In genomic region chr1:12005488-12006166, GRCh38 we compare ENCODE assay signal across 22 cellular contexts. TPM values are rescaled to one million over a fixed set of nuclear protein-coding genes. Genes with fewer than 3 reads are reported as not detected.
A peak's percentile ranks its signal among the peaks of the same experiment; 100 is the strongest.
DNase-seq lines count a peak whose midpoint lies in the region; ATAC-seq and TF ChIP-seq lines count a peak whose summit lies in the region.
"Had no signal": no experiment of that assay in that cellular context is flagged by ENCODE, and none has a peak within 500 bp of the region (broad histone marks: within the 10 kb centered on the region; RNA-seq: fewer than 3 reads in every experiment).

No MANE protein-coding gene starts in this region.

- H3K27me3 ChIP-seq in heart left ventricle = no peaks in the 10 kb centered on the region
- H3K27me3 ChIP-seq: SJSA1, upper lobe of right lung had no signal

- no peaks in the 10 kb centered on the region for H3K9me3 Mint-ChIP-seq in endothelial cell (ENCODE audit: unreplicated experiment)
- H3K9me3 Mint-ChIP-seq in stimulated activated naive B cell treated with anti-CD40 and anti-IgM and Interleukin-4, amounts not matched to agents 10 μg/mL and 1 μg/mL and 100 μg/mL, for 72 hours = no peaks in the 10 kb centered on the region
- no peaks in the 10 kb centered on the region for H3K9me3 Mint-ChIP-seq in activated T-cell treated with anti-CD3 and anti-CD28 coated beads, Interleukin-2, amount 50 U/mL, for 72 hours
- H3K9me3 Mint-ChIP-seq: activated CD4-positive, alpha-beta T cell treated with anti-CD3 and anti-CD28 coated beads, Interleukin-2, amount 10 ng/mL, durations not matched to agents 24 days and 14 days; dendritic cell treated with granulocyte-macrophage colony-stimulating factor and Interleukin-4, amounts not matched to agents 40 ng/mL and 50 ng/mL, for 4 days had no signal

- H3K4me1 Mint-ChIP-seq in endothelial cell (ENCODE audit: unreplicated experiment) = no peaks in the 10 kb centered on the region
- H3K4me1 Mint-ChIP-seq in stimulated activated naive B cell treated with anti-CD40 and anti-IgM and Interleukin-4, amounts not matched to agents 10 μg/mL and 1 μg/mL and 100 μg/mL, for 72 hours = peaks cover 0 to 11% of the 10 kb centered on the region in 2 donors
- peaks cover 25% of the 10 kb centered on the region for H3K4me1 Mint-ChIP-seq in activated T-cell treated with anti-CD3 and anti-CD28 coated beads, Interleukin-2, amount 50 U/mL, for 72 hours (ENCODE audit: low read depth)

- H3K4me3 ChIP-seq in heart left ventricle (no peak overlapping the region), lower leg skin (ENCODE audit: low read depth, poor library complexity, severe bottlenecking) (no peak overlapping the region)
- H3K4me3 ChIP-seq: SJSA1, upper lobe of right lung had no signal

- H3K4me1 ChIP-seq in heart left ventricle = peaks cover 0 to 28% (median 0%) of the 10 kb centered on the region in 12 donors
- H3K4me1 ChIP-seq: SJSA1, upper lobe of right lung had no signal

- intact Hi-C loops in heart left ventricle (cut with DNase I) = no loop called here
- intact Hi-C loops in left ventricle myocardium superior (cut with micrococcal nuclease) = no loop called here
- intact Hi-C loops in lower leg skin (cut with DNase I; ENCODE audit: low total_unique reads) = no loop called here

- H3K36me3 ChIP-seq in heart left ventricle = peaks cover 11 to 93% (median 88%) of the 10 kb centered on the region in 9 donors

- TF ChIP-seq CTCF in heart left ventricle (IDR thresholded peaks at IDR 0.05) (no peak), RWPE1 (conservative IDR thresholded peaks at IDR 0.05; ENCODE audit: low read depth) (no peak), endothelial cell (IDR thresholded peaks at IDR 0.05; ENCODE audit: unreplicated experiment) (no peak), lower leg skin (IDR thresholded peaks at IDR 0.05) (no peak)

- TF ChIP-seq POLR2A in heart left ventricle (IDR thresholded peaks at IDR 0.05) (no peak), lower leg skin (IDR thresholded peaks at IDR 0.05) (no peak)

- H3K27ac ChIP-seq in heart left ventricle (peak overlapping the region in 6 of 12 donors; percentile 4 to 60 (median 25)), RWPE1 (0 out of 2 replicates have a peak overlapping the region, but pooled peaks have one; percentile 12)
- H3K27ac ChIP-seq: SJSA1, upper lobe of right lung had no signal

- WGBS in heart left ventricle, 4 donors = 58 to 76% (median 65%) methylated on average over 7 to 9 of the region's 9 CpGs
- WGBS in lower leg skin, 2 donors = 81% methylated on average over 9 of the region's 9 CpGs

- CTCF ChIA-PET in RWPE1 (lab: Yijun Ruan, JAX) = no interaction called here

- H3K9me3 ChIP-seq in heart left ventricle = no peaks in the 10 kb centered on the region
- H3K9me3 ChIP-seq: SJSA1, upper lobe of right lung had no signal

- H3K27ac Mint-ChIP-seq in endothelial cell (ENCODE audit: unreplicated experiment) = no peak overlapping the region
- peak overlapping the region; percentile 65 for H3K27ac Mint-ChIP-seq in stimulated activated naive B cell treated with anti-CD40 and anti-IgM and Interleukin-4, amounts not matched to agents 10 μg/mL and 1 μg/mL and 100 μg/mL, for 72 hours
- no peak overlapping the region for H3K27ac Mint-ChIP-seq in activated T-cell treated with anti-CD3 and anti-CD28 coated beads, Interleukin-2, amount 50 U/mL, for 72 hours
- H3K27ac Mint-ChIP-seq: activated CD4-positive, alpha-beta T cell treated with anti-CD3 and anti-CD28 coated beads, Interleukin-2, amount 10 ng/mL, durations not matched to agents 24 days and 14 days; dendritic cell treated with granulocyte-macrophage colony-stimulating factor and Interleukin-4, amounts not matched to agents 40 ng/mL and 50 ng/mL, for 4 days had no signal

- H3K27me3 Mint-ChIP-seq in endothelial cell (ENCODE audit: unreplicated experiment) = peaks cover 3% of the 10 kb centered on the region
- H3K27me3 Mint-ChIP-seq in stimulated activated naive B cell treated with anti-CD40 and anti-IgM and Interleukin-4, amounts not matched to agents 10 μg/mL and 1 μg/mL and 100 μg/mL, for 72 hours = no peaks in the 10 kb centered on the region
- no peaks in the 10 kb centered on the region for H3K27me3 Mint-ChIP-seq in activated T-cell treated with anti-CD3 and anti-CD28 coated beads, Interleukin-2, amount 50 U/mL, for 72 hours (ENCODE audit: low read depth)
- H3K27me3 Mint-ChIP-seq: activated CD4-positive, alpha-beta T cell treated with anti-CD3 and anti-CD28 coated beads, Interleukin-2, amount 10 ng/mL, durations not matched to agents 24 days and 14 days; dendritic cell treated with granulocyte-macrophage colony-stimulating factor and Interleukin-4, amounts not matched to agents 40 ng/mL and 50 ng/mL, for 4 days had no signal

- H3K36me3 Mint-ChIP-seq in endothelial cell (ENCODE audit: low read depth, unreplicated experiment) = peaks cover 71% of the 10 kb centered on the region
- H3K36me3 Mint-ChIP-seq in stimulated activated naive B cell treated with anti-CD40 and anti-IgM and Interleukin-4, amounts not matched to agents 10 μg/mL and 1 μg/mL and 100 μg/mL, for 72 hours = peaks cover 68 to 84% of the 10 kb centered on the region in 2 donors
- peaks cover 19 to 34% of the 10 kb centered on the region in 2 donors for H3K36me3 Mint-ChIP-seq in activated T-cell treated with anti-CD3 and anti-CD28 coated beads, Interleukin-2, amount 50 U/mL, for 72 hours (ENCODE audit: insufficient read depth in 2 of 2)

- ATAC-seq in heart left ventricle (peak; percentile 2 to 55 (median 35)), left ventricle myocardium superior (no peak)
- ATAC-seq in stimulated activated naive B cell treated with anti-CD40 and anti-IgM and Interleukin-4, amounts not matched to agents 10 μg/mL and 1 μg/mL and 100 μg/mL, for 72 hours (replicated peaks) = peak; percentile 19 to 24
- ATAC-seq in activated T-cell treated with anti-CD3 and anti-CD28 coated beads, Interleukin-2, amount 50 U/mL, for 72 hours (replicated peaks in 1 of 2) = no peak
- ATAC-seq: stimulated activated naive CD8-positive, alpha-beta T cell treated with anti-CD3 and anti-CD28 coated beads, Interleukin-15, Interleukin-2, amounts not matched to agents 100 U/mL and 50 U/mL, for 24 hours; upper lobe of right lung had no signal

- POLR2A ChIA-PET in RWPE1 (lab: Yijun Ruan, JAX; ENCODE audit: low non-redundant PET) = no interaction called here

- DNase-seq in heart left ventricle (no peak), left ventricle myocardium superior (no peak), RWPE1 (ENCODE audit: low spot score) (no peak), endothelial cell (ENCODE audit: low spot score) (no peak), lower leg skin (ENCODE audit: low spot score in 2 of 2) (no peak), hippocampal formation (lab: John Stamatoyannopoulos, UW) (no peak)
- DNase-seq in stimulated activated naive B cell treated with anti-CD40 and anti-IgM and Interleukin-4, amounts not matched to agents 10 μg/mL and 1 μg/mL and 100 μg/mL, for 72 hours = no peak
- no peak for DNase-seq in activated T-cell treated with anti-CD3 and anti-CD28 coated beads, Interleukin-2, amount 50 U/mL, for 72 hours
- DNase-seq: ACHN; activated CD4-positive, alpha-beta T cell treated with anti-CD3 and anti-CD28 coated beads, Interleukin-2, amount 10 ng/mL, durations not matched to agents 24 days and 14 days; activated naive CD4-positive, alpha-beta T cell treated with anti-CD3 and anti-CD28 coated beads, Interleukin-2, amount 50 U/mL, for 16 hours; DND-41; foreskin melanocyte; Kasumi-1; NCI-H1092 treated with DMSO at 0.1 percent for 48 hours; NCI-H2171; NCI-H69; stimulated activated naive CD8-positive, alpha-beta T cell treated with anti-CD3 and anti-CD28 coated beads, Interleukin-15, Interleukin-2, amounts not matched to agents 100 U/mL and 50 U/mL, for 24 hours; T-helper 9 cell; upper lobe of right lung had no signal

- H3K4me3 Mint-ChIP-seq in endothelial cell (ENCODE audit: unreplicated experiment) = peak overlapping the region; percentile 13
- no peak overlapping the region for H3K4me3 Mint-ChIP-seq in stimulated activated naive B cell treated with anti-CD40 and anti-IgM and Interleukin-4, amounts not matched to agents 10 μg/mL and 1 μg/mL and 100 μg/mL, for 72 hours
- no peak overlapping the region for H3K4me3 Mint-ChIP-seq in activated T-cell treated with anti-CD3 and anti-CD28 coated beads, Interleukin-2, amount 50 U/mL, for 72 hours
- H3K4me3 Mint-ChIP-seq: activated CD4-positive, alpha-beta T cell treated with anti-CD3 and anti-CD28 coated beads, Interleukin-2, amount 10 ng/mL, durations not matched to agents 24 days and 14 days; dendritic cell treated with granulocyte-macrophage colony-stimulating factor and Interleukin-4, amounts not matched to agents 40 ng/mL and 50 ng/mL, for 4 days had no signal

RNA-seq across cellular contexts. Expression of gene MIIP, which starts 13.7 kb away (rescaled TPM):
- total RNA-seq in heart left ventricle = 10 to 100 TPM; 11.3 to 53.5 (median 17.4) TPM
- polyA plus RNA-seq in heart left ventricle = 10 to 100 TPM; 20.3 to 33.6 TPM
- 11.5 TPM for total RNA-seq in left ventricle myocardium superior
- total RNA-seq in endothelial cell (ENCODE audit: unreplicated experiment) = 49.9 TPM
- 10 to 100 TPM; 27.3 to 33.2 (median 30.1) TPM for total RNA-seq in lower leg skin
- 10 to 100 TPM; 67.3 to 80.3 TPM for total RNA-seq in activated T-cell treated with anti-CD3 and anti-CD28 coated beads, Interleukin-2, amount 50 U/mL, for 72 hours

RNA-seq across cellular contexts. Expression of gene MFN2, which starts 25.4 kb away (rescaled TPM):
- total RNA-seq in heart left ventricle (100 to 1,000 TPM; 398 to 900 (median 632) TPM), left ventricle myocardium superior (688 TPM), endothelial cell (ENCODE audit: unreplicated experiment) (59.4 TPM), lower leg skin (100 to 1,000 TPM; 104 to 125 (median 111) TPM)
- 100 to 1,000 TPM; 263 to 374 TPM for polyA plus RNA-seq in heart left ventricle
- total RNA-seq in activated T-cell treated with anti-CD3 and anti-CD28 coated beads, Interleukin-2, amount 50 U/mL, for 72 hours = 10 to 100 TPM; 54.8 to 66.1 TPM

RNA-seq across cellular contexts. Expression of gene TNFRSF8, which starts 57.5 kb away (rescaled TPM):
- total RNA-seq in heart left ventricle (1 to 10 TPM in 2 of 9 donors, under 1 TPM in 7; 0.51 to 4.5 (median 0.75) TPM), left ventricle myocardium superior (1.2 TPM), endothelial cell (ENCODE audit: unreplicated experiment) (1.9 TPM), lower leg skin (1 to 10 TPM in 3 of 4 donors, under 1 TPM in 1; 0.72 to 4.1 (median 1.9) TPM)
- 1 to 10 TPM in 1 of 2 donors, under 1 TPM in 1; 1.00 to 1.1 TPM for polyA plus RNA-seq in heart left ventricle
- 10 to 100 TPM; 39.5 to 63.5 TPM for total RNA-seq in activated T-cell treated with anti-CD3 and anti-CD28 coated beads, Interleukin-2, amount 50 U/mL, for 72 hours
- total RNA-seq: SJSA1 had no signal

Comparison
In these comparisons a context has a peak if more than half of its experiments do, and no peak if none do; other contexts are left out.
1. ATAC-seq: peak in heart left ventricle (4 of 4) and stimulated activated naive B cell treated with anti-CD40 and anti-IgM and Interleukin-4, amounts not matched to agents 10 μg/mL and 1 μg/mL and 100 μg/mL, for 72 hours (2 of 2); none in left ventricle myocardium superior (single experiment) and activated T-cell treated with anti-CD3 and anti-CD28 coated beads, Interleukin-2, amount 50 U/mL, for 72 hours (0 of 2).
2. RNA of gene TNFRSF8, which starts 57.5 kb away (total RNA-seq): 39.5 to 63.5 TPM in activated T-cell treated with anti-CD3 and anti-CD28 coated beads, Interleukin-2, amount 50 U/mL, for 72 hours; 0.72 to 4.1 TPM in lower leg skin, 1.9 TPM in endothelial cell (single experiment), 1.2 TPM in left ventricle myocardium superior (single experiment) and 0.51 to 4.5 TPM in heart left ventricle; every median in the first group is over 4 times any median in the second.